Comparison of ENCODE assay signal across 31 cellular contexts in genomic region chr3:132630612-132631011, GRCh38. TPM values are rescaled to one million over a fixed set of nuclear protein-coding genes. Genes with fewer than 3 reads are reported as not detected.
"Had no signal": no experiment of that assay in that cellular context is flagged by ENCODE, and none has a peak within 500 bp of the region (broad histone marks: within the 10 kb centered on the region; RNA-seq: fewer than 3 reads in every experiment).

No MANE protein-coding gene starts in this region.

- H3K4me3 ChIP-seq: adrenal gland, esophagus squamous epithelium, gastroesophageal sphincter, ovary had no signal

- H3K4me1 Mint-ChIP-seq: nephron progenitor cell had no signal

- H3K27ac Mint-ChIP-seq: activated CD4-positive, alpha-beta memory T cell treated with anti-CD3 and anti-CD28 coated beads for 36 hours; activated CD4-positive, alpha-beta T cell treated with anti-CD3 and anti-CD28 coated beads, Interleukin-2, amount 10 ng/mL, durations not matched to agents 24 days and 14 days; activated naive CD4-positive, alpha-beta T cell treated with anti-CD3 and anti-CD28 coated beads for 36 hours; activated naive CD8-positive, alpha-beta T cell treated with anti-CD3 and anti-CD28 coated beads for 36 hours; activated T-helper 1 cell treated with anti-CD3 and anti-CD28 coated beads, Interleukin-12 subunit alpha, Interleukin-12 subunit beta, Interleukin-2, Interleukin-4 antibody, amounts not matched to agents 30 ng/mL and 10 ng/mL and 1 ng/mL, durations not matched to agents 14 hours and 24 hours and 36 hours; mesothelial cell of epicardium; naive B cell; nephron progenitor cell; progenitor cell of endocrine pancreas; T-helper 1 cell treated with Interleukin-12 subunit alpha and Interleukin-12 subunit beta and Interleukin-4 antibody, amounts not matched to agents 30 μg/mL and 1 μg/mL, for 36 hours had no signal

- ATAC-seq: gastroesophageal sphincter, left colon had no signal

- H3K9me3 ChIP-seq: adrenal gland, esophagus squamous epithelium, gastroesophageal sphincter, neutrophil, ovary had no signal

- H3K9me3 Mint-ChIP-seq: activated CD4-positive, alpha-beta memory T cell treated with anti-CD3 and anti-CD28 coated beads for 36 hours; activated CD4-positive, alpha-beta T cell treated with anti-CD3 and anti-CD28 coated beads, Interleukin-2, amount 10 ng/mL, durations not matched to agents 24 days and 14 days; activated naive CD4-positive, alpha-beta T cell treated with anti-CD3 and anti-CD28 coated beads for 36 hours; activated naive CD8-positive, alpha-beta T cell treated with anti-CD3 and anti-CD28 coated beads for 36 hours; activated T-helper 1 cell treated with anti-CD3 and anti-CD28 coated beads, Interleukin-12 subunit alpha, Interleukin-12 subunit beta, Interleukin-2, Interleukin-4 antibody, amounts not matched to agents 30 ng/mL and 10 ng/mL and 1 ng/mL, durations not matched to agents 14 hours and 24 hours and 36 hours; mesothelial cell of epicardium; naive B cell; nephron progenitor cell; T-helper 1 cell treated with Interleukin-12 subunit alpha and Interleukin-12 subunit beta and Interleukin-4 antibody, amounts not matched to agents 30 μg/mL and 1 μg/mL, for 36 hours had no signal

- H3K27me3 Mint-ChIP-seq: activated CD4-positive, alpha-beta memory T cell treated with anti-CD3 and anti-CD28 coated beads for 36 hours; activated CD4-positive, alpha-beta T cell treated with anti-CD3 and anti-CD28 coated beads, Interleukin-2, amount 10 ng/mL, durations not matched to agents 24 days and 14 days; activated naive CD8-positive, alpha-beta T cell treated with anti-CD3 and anti-CD28 coated beads for 36 hours; brain; naive B cell; progenitor cell of endocrine pancreas had no signal

- H3K4me3 Mint-ChIP-seq: activated CD4-positive, alpha-beta memory T cell treated with anti-CD3 and anti-CD28 coated beads for 36 hours; activated CD4-positive, alpha-beta T cell treated with anti-CD3 and anti-CD28 coated beads, Interleukin-2, amount 10 ng/mL, durations not matched to agents 24 days and 14 days; activated naive CD4-positive, alpha-beta T cell treated with anti-CD3 and anti-CD28 coated beads for 36 hours; activated naive CD8-positive, alpha-beta T cell treated with anti-CD3 and anti-CD28 coated beads for 36 hours; activated T-helper 1 cell treated with anti-CD3 and anti-CD28 coated beads, Interleukin-12 subunit alpha, Interleukin-12 subunit beta, Interleukin-2, Interleukin-4 antibody, amounts not matched to agents 30 ng/mL and 10 ng/mL and 1 ng/mL, durations not matched to agents 14 hours and 24 hours and 36 hours; brain; mesothelial cell of epicardium; naive B cell; nephron progenitor cell; T-helper 1 cell treated with Interleukin-12 subunit alpha and Interleukin-12 subunit beta and Interleukin-4 antibody, amounts not matched to agents 30 μg/mL and 1 μg/mL, for 36 hours had no signal

- H3K27me3 ChIP-seq: adrenal gland, esophagus squamous epithelium, gastroesophageal sphincter, neutrophil, ovary had no signal

- DNase-seq: activated CD4-positive, alpha-beta memory T cell treated with anti-CD3 and anti-CD28 coated beads for 36 hours; activated CD4-positive, alpha-beta T cell treated with anti-CD3 and anti-CD28 coated beads, Interleukin-2, amount 10 ng/mL, durations not matched to agents 24 days and 14 days; activated CD4-positive, CD25-positive, alpha-beta regulatory T cell treated with anti-CD3 and anti-CD28 coated beads, Interleukin-2, amount 50 U/mL, for 72 hours; activated CD8-positive, alpha-beta memory T cell treated with anti-CD3 and anti-CD28 coated beads, Interleukin-2, amount 50 U/mL, for 4 hours; activated effector memory CD4-positive, alpha-beta T cell treated with anti-CD3 and anti-CD28 coated beads, Interleukin-2, amount 50 U/mL, for 16 hours; activated naive CD4-positive, alpha-beta T cell treated with anti-CD3 and anti-CD28 coated beads for 36 hours; activated naive CD8-positive, alpha-beta T cell treated with anti-CD3 and anti-CD28 coated beads for 36 hours; activated T-cell treated with anti-CD3 and anti-CD28 coated beads, Interleukin-2, amount 50 U/mL, for 1 hour; adrenal gland; aorta; esophagus squamous epithelium; hippocampal formation; kidney; left colon; naive B cell; nephron progenitor cell; ovary; retina; stimulated activated naive CD4-positive, alpha-beta T cell treated with Interleukin-2 at 50 U/mL for 16 hours; T-helper 9 cell; trophoblast cell; WERI-Rb-1 had no signal

- H3K4me1 ChIP-seq: adrenal gland, gastroesophageal sphincter had no signal

- H3K36me3 ChIP-seq: ovary had no signal

- H3K27ac ChIP-seq: adrenal gland, esophagus squamous epithelium, gastroesophageal sphincter, neutrophil, ovary, WERI-Rb-1 had no signal

RNA-seq across cellular contexts. Expression of gene ACKR4, which starts 33.5 kb away (rescaled TPM):
- total RNA-seq: activated CD4-positive, alpha-beta memory T cell treated with anti-CD3 and anti-CD28 coated beads for 36 hours; activated CD8-positive, alpha-beta memory T cell treated with anti-CD3 and anti-CD28 coated beads for 36 hours; activated naive CD4-positive, alpha-beta T cell treated with anti-CD3 and anti-CD28 coated beads for 36 hours; chondrocyte; progenitor cell of endocrine pancreas had no signal
